12 cellular contexts compared by ENCODE assay signal in the genomic region with DNA sequence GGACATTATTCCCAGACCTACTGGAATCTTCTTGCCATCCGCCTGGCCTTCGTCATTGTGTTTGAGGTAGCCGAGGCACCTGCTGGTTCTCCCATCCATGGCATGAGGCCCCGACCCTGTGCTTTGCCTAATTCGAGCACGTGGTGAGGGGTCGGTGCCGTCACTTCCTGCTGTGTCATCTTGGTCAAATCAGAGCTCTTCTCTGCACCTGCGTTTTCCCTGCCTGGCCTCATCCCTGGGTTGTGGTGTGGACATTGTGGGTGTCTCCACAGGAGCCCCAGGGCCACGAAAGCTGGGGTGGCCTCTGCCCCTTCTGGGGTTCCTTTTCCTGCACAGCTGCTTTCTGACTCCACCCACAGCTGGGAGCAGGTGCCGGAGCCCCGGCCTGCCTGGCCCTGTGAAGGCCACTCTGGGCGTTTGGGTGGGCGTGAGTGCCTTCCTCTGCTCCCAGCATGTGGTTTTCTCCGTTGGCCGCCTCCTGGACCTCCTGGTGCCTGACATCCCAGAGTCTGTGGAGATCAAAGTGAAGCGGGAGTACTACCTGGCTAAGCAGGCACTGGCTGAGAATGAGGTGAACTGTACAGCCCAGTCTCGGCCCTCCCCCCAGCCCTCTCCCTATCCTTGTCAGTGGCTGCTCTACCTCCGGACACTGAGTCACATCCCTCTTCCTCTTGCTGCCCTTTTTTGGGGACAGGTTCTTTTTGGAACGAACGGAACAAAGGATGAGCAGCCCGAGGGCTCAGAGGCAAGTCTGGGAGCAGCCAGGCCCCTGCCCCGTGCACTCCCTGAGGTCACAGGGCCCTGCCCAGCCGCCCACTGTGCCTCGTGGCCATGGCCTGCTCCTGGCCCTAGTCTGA. TPM values are rescaled to one million over a fixed set of nuclear protein-coding genes. Genes with fewer than 3 reads are reported as not detected.
DNase-seq lines count a peak whose midpoint lies in the region; ATAC-seq, FAIRE-seq and TF ChIP-seq lines count a peak whose summit lies in the region.
"Had no signal": no experiment of that assay in that cellular context is flagged by ENCODE, and none has a peak within 500 bp of the region (broad histone marks: within the 10 kb centered on the region; RNA-seq: fewer than 3 reads in every experiment).

No MANE protein-coding gene starts in this region.

- WGBS in A549 (ENCODE audit: missing lambda C conversion rate): 85% methylated on average over 23 of the region's 25 CpGs
- 56% methylated on average over 25 of the region's 25 CpGs for WGBS in lower leg skin, 2 donors

- peaks cover 20% of the 10 kb centered on the region for H3K36me3 Mint-ChIP-seq in chondrocyte (ENCODE audit: low read depth)

- CTCF ChIA-PET in A549 (lab: Yijun Ruan, JAX): interaction anchor here (0.6 kb wide), 1 partner anchor 44 kb away, joined by 3 read pairs; no protein-coding TSS in a partner anchor

- no peak for TF ChIP-seq POLR2A in A549 (IDR thresholded peaks at IDR 0.05; ENCODE audit: low read length)
- TF ChIP-seq POLR2A in lower leg skin (IDR thresholded peaks at IDR 0.05): no peak

- H3K27me3 ChIP-seq in lower lobe of right lung (ENCODE audit: low read depth): no peaks in the 10 kb centered on the region

- no peak for TF ChIP-seq RAD21 in A549 (conservative IDR thresholded peaks at IDR 0.05 in 1 of 2, IDR thresholded peaks at IDR 0.05 in 1 of 2)

- ATAC-seq in A549 (peak; percentile 48 to 51; a peak in 5 of 6 replicates), lower lobe of right lung (peak; percentile 21 to 49), GM18873 (IDR thresholded peaks at IDR 0.05; ENCODE audit: low FRiP score, unreplicated experiment) (no peak)

- no peak for FAIRE-seq in A549 (lab: Jason Lieb, UNC)

- no peaks in the 10 kb centered on the region for H3K27me3 Mint-ChIP-seq in chondrocyte (ENCODE audit: low read depth)

- POLR2A ChIA-PET in A549 (lab: Yijun Ruan, JAX): no interaction called here

- H3K4me3 Mint-ChIP-seq in chondrocyte (ENCODE audit: unreplicated experiment): no peak overlapping the region
- H3K4me3 Mint-ChIP-seq: activated naive CD8-positive, alpha-beta T cell treated with anti-CD3 and anti-CD28 coated beads, Interleukin-2, amount 10 ng/mL, durations not matched to agents 7 days and 5 days had no signal

- H3K4me2 ChIP-seq in A549: no peak overlapping the region

- TF ChIP-seq CTCF in A549 (IDR thresholded peaks at IDR 0.05) (no peak), chondrocyte (IDR thresholded peaks at IDR 0.05) (no peak), lower lobe of right lung (IDR thresholded peaks at IDR 0.05) (no peak), lower leg skin (IDR thresholded peaks at IDR 0.05) (no peak)

- DNase-seq in A549 (ENCODE audit: low read depth in 1 of 2, low spot score in 1 of 2) (no peak), HPDE6-E6E7 (ENCODE audit: extremely low spot score) (peak; percentile 46), chondrocyte (ENCODE audit: low spot score) (peak; percentile 81), lower lobe of right lung (peak; percentile 44), lower leg skin (ENCODE audit: low spot score in 2 of 2) (no peak), HCEC 1CT (no peak), HT-29 (ENCODE audit: low spot score) (no peak)
- DNase-seq: activated naive CD8-positive, alpha-beta T cell treated with anti-CD3 and anti-CD28 coated beads, Interleukin-2, amount 10 ng/mL, durations not matched to agents 7 days and 5 days; NCI-H1092 treated with DMSO at 0.1 percent for 48 hours had no signal

- H3K4me3 ChIP-seq in A549 (no peak overlapping the region), lower lobe of right lung (no peak overlapping the region), lower leg skin (ENCODE audit: low read depth, poor library complexity, severe bottlenecking) (no peak overlapping the region)
- H3K4me3 ChIP-seq: lung had no signal

- H3K36me3 ChIP-seq in lower lobe of right lung: peaks cover 36% of the 10 kb centered on the region

- intact Hi-C loops in lower lobe of right lung (cut with DNase I): no loop called here
- intact Hi-C loops in lower leg skin (cut with DNase I; ENCODE audit: low total_unique reads): no loop called here

- TF ChIP-seq EP300 in A549 (IDR thresholded peaks at IDR 0.05): no peak

- H3K4me1 ChIP-seq in A549 (peaks cover 7% of the 10 kb centered on the region; the same call in 1 of the 3 replicates), lower lobe of right lung (peaks cover 11% of the 10 kb centered on the region)

- H3K4me1 Mint-ChIP-seq in chondrocyte (ENCODE audit: low read depth): peaks cover 31% of the 10 kb centered on the region

- H3K9me3 ChIP-seq in A549 (no peaks in the 10 kb centered on the region), lower lobe of right lung (no peaks in the 10 kb centered on the region)

- H3K27ac ChIP-seq in A549: no peak overlapping the region
- H3K27ac ChIP-seq in lower lobe of right lung: no peak overlapping the region
- H3K27ac ChIP-seq: C4-2B had no signal

- no peak overlapping the region for H3K27ac Mint-ChIP-seq in chondrocyte (ENCODE audit: unreplicated experiment)
- H3K27ac Mint-ChIP-seq: activated naive CD8-positive, alpha-beta T cell treated with anti-CD3 and anti-CD28 coated beads, Interleukin-2, amount 10 ng/mL, durations not matched to agents 7 days and 5 days had no signal

- no peaks in the 10 kb centered on the region for H3K9me3 Mint-ChIP-seq in chondrocyte (ENCODE audit: low read depth)
- H3K9me3 Mint-ChIP-seq: activated naive CD8-positive, alpha-beta T cell treated with anti-CD3 and anti-CD28 coated beads, Interleukin-2, amount 10 ng/mL, durations not matched to agents 7 days and 5 days had no signal

TF ChIP-seq in A549, 52 proteins besides CTCF, POLR2A, EP300 and RAD21:
- TF ChIP-seq FOXS1 (CRISPR knock-in tag; IDR thresholded peaks at IDR 0.05) (no peak), KDM1A (IDR thresholded peaks at IDR 0.05; ENCODE audit: low read depth) (no peak), HDAC2 (IDR thresholded peaks at IDR 0.05) (no peak), SREBF2 (IDR thresholded peaks at IDR 0.05) (no peak), HMGXB4 (CRISPR knock-in tag; IDR thresholded peaks at IDR 0.05; ENCODE audit: borderline replicate concordance) (no peak), NPAS2 (CRISPR knock-in tag; IDR thresholded peaks at IDR 0.05; ENCODE audit: borderline replicate concordance) (no peak), BHLHE40 (IDR thresholded peaks at IDR 0.05; ENCODE audit: low read depth, low read length) (no peak), PHF8 (IDR thresholded peaks at IDR 0.05; ENCODE audit: borderline replicate concordance, low read depth) (no peak), ZFP36 (IDR thresholded peaks at IDR 0.05; ENCODE audit: borderline replicate concordance, partially characterized antibody) (no peak), ESRRA (IDR thresholded peaks at IDR 0.05; ENCODE audit: borderline replicate concordance, low read length) (no peak), HES2 (IDR thresholded peaks at IDR 0.05) (no peak), FOSB (CRISPR knock-in tag; IDR thresholded peaks at IDR 0.05) (no peak), ELK1 (IDR thresholded peaks at IDR 0.05; ENCODE audit: low read depth, low read length) (no peak)

RNA-seq across cellular contexts. Expression of gene ANO7, which starts 35.0 kb away (rescaled TPM):
- polyA plus RNA-seq in A549 (2011; rRNA removed) (0.92 and 1.3 TPM in 2 replicates), A549 (2017; fragmentation: RNase III; extraction: RNeasy Plus Mini Kit Qiagen cat#74134 plus additional on column Dnase treatment) (2.0 to 3.0 TPM (median 2.7 TPM) in 3 replicates)
- polyA plus RNA-seq in A549 (2012; cell fraction: cytosol; rRNA removed): 2.1 and 3.1 TPM in 2 replicates
- polyA plus RNA-seq in A549 (2012; cell fraction: nucleus; rRNA removed): 3.7 and 4.2 TPM in 2 replicates
- polyA minus RNA-seq in A549 (2011; rRNA and poly(A)+ RNA removed): 1.9 and 2.8 TPM in 2 replicates
- total RNA-seq in chondrocyte (0.48 to 2.2 TPM (median 1.5 TPM) in 3 replicates), lower lobe of right lung (1.3 TPM), lower leg skin (under 1 TPM; 0.19 to 0.67 (median 0.35) TPM)
- total RNA-seq in HT-29 (2014; rRNA removed; shearing (Covaris generic)): 3.0 and 4.1 TPM in 2 replicates

Comparison
In these comparisons a context has a peak if more than half of its experiments do, and no peak if none do; other contexts are left out.
1. DNase-seq: peak in HPDE6-E6E7 (single experiment), chondrocyte (single experiment) and lower lobe of right lung (single experiment); none in A549 (0 of 2), lower leg skin (0 of 2), HCEC 1CT (single experiment) and HT-29 (single experiment).